Comparison of ENCODE assay signal across 16 cellular contexts in genomic region chr13:113226873-113227272, GRCh38. TPM values are rescaled to one million over a fixed set of nuclear protein-coding genes. Genes with fewer than 3 reads are reported as not detected.
DNase-seq lines count a peak whose midpoint lies in the region; ATAC-seq and TF ChIP-seq lines count a peak whose summit lies in the region.
"Had no signal": no experiment of that assay in that cellular context is flagged by ENCODE, and none has a peak within 500 bp of the region (broad histone marks: within the 10 kb centered on the region; RNA-seq: fewer than 3 reads in every experiment).

No MANE protein-coding gene starts in this region.

- peak overlapping the region; percentile 25 for H3K27ac Mint-ChIP-seq in activated CD8-positive, alpha-beta T cell treated with anti-CD3 and anti-CD28 coated beads, Interleukin-2, amount 10 ng/mL, durations not matched to agents 7 days and 5 days
- H3K27ac Mint-ChIP-seq in activated CD8-positive, alpha-beta T cell treated with anti-CD3 and anti-CD28 coated beads for 36 hours = no peak overlapping the region
- peak overlapping the region; percentile 50 for H3K27ac Mint-ChIP-seq in CD8-positive, alpha-beta T cell
- H3K27ac Mint-ChIP-seq in WTC11 = 0 out of 2 replicates have a peak overlapping the region, but pooled peaks have one; percentile 48

- no peak overlapping the region for H3K18ac ChIP-seq in mesenchymal stem cell (ENCODE audit: low read depth in 1 of 2, low read length in 2 of 2)

- H2AK5ac ChIP-seq in mesenchymal stem cell (ENCODE audit: low read length, severe bottlenecking) = no peak overlapping the region

- H3K79me1 ChIP-seq in mesenchymal stem cell (replicated peaks; ENCODE audit: low read length, poor library complexity, severe bottlenecking) = peaks cover 38% of the 10 kb centered on the region

- no peak overlapping the region for H2BK5ac ChIP-seq in mesenchymal stem cell (ENCODE audit: low read depth, low read length, poor library complexity, severe bottlenecking)

- H3K9me3 ChIP-seq in CD8-positive, alpha-beta T cell (ENCODE audit: low read length) = no peaks in the 10 kb centered on the region
- no peaks in the 10 kb centered on the region for H3K9me3 ChIP-seq in mesenchymal stem cell (ENCODE audit: control insufficient read depth, low read length)
- no peaks in the 10 kb centered on the region for H3K9me3 ChIP-seq in breast epithelium
- no peaks in the 10 kb centered on the region for H3K9me3 ChIP-seq in tibial artery
- H3K9me3 ChIP-seq: A549; BLaER1 treated with 17β-estradiol and CSF1 and Interleukin-3, amounts not matched to agents 10 nM and 100 nM had no signal

- H3K27ac ChIP-seq in CD8-positive, alpha-beta T cell (ENCODE audit: low read depth, low read length) = no peak overlapping the region
- H3K27ac ChIP-seq in mesenchymal stem cell (ENCODE audit: low read length, poor library complexity, severe bottlenecking) = no peak overlapping the region
- no peak overlapping the region for H3K27ac ChIP-seq in breast epithelium
- H3K27ac ChIP-seq in tibial artery = no peak overlapping the region
- H3K27ac ChIP-seq: A549; BLaER1 treated with 17β-estradiol and CSF1 and Interleukin-3, amounts not matched to agents 10 nM and 100 nM had no signal

- H3K14ac ChIP-seq in mesenchymal stem cell (ENCODE audit: low read length in 2 of 2) = no peak overlapping the region

- H2BK120ac ChIP-seq in mesenchymal stem cell (ENCODE audit: low read depth, low read length) = no peak overlapping the region

- no peak overlapping the region for H3K4me3 ChIP-seq in CD8-positive, alpha-beta T cell (ENCODE audit: low read depth, low read length)
- H3K4me3 ChIP-seq in mesenchymal stem cell (ENCODE audit: insufficient read depth in 1 of 2, low read depth in 1 of 2, low read length in 2 of 2) = no peak overlapping the region
- H3K4me3 ChIP-seq in breast epithelium = no peak overlapping the region
- no peak overlapping the region for H3K4me3 ChIP-seq in tibial artery
- H3K4me3 ChIP-seq: A549; BLaER1 treated with 17β-estradiol and CSF1 and Interleukin-3, amounts not matched to agents 10 nM and 100 nM had no signal

- no peak for TF ChIP-seq CTCF in activated CD8-positive, alpha-beta T cell treated with anti-CD3 and anti-CD28 coated beads for 36 hours (IDR thresholded peaks at IDR 0.05)
- no peak for TF ChIP-seq CTCF in CD8-positive, alpha-beta T cell (IDR thresholded peaks at IDR 0.05)
- TF ChIP-seq CTCF in WTC11 (IDR thresholded peaks at IDR 0.05) (no peak), breast epithelium (IDR thresholded peaks at IDR 0.05) (no peak), tibial artery (IDR thresholded peaks at IDR 0.05) (no peak)

- DNase-seq in activated CD8-positive, alpha-beta T cell treated with anti-CD3 and anti-CD28 coated beads, Interleukin-2, amount 10 ng/mL, durations not matched to agents 7 days and 5 days = no peak
- DNase-seq in activated CD8-positive, alpha-beta T cell treated with anti-CD3 and anti-CD28 coated beads for 36 hours = no peak
- DNase-seq in CD8-positive, alpha-beta T cell = no peak
- DNase-seq in WTC11 (ENCODE audit: low spot score) = no peak
- no peak for DNase-seq in mesenchymal stem cell
- DNase-seq in breast epithelium (ENCODE audit: low spot score in 2 of 2) = no peak
- no peak for DNase-seq in SHP77 (lab: John Stamatoyannopoulos, UW)
- DNase-seq in tibial artery = no peak
- DNase-seq: NCI-H1105, NCI-H1694 treated with DMSO at 0.1 percent for 48 hours, NCI-H2107, NCI-H345, NCI-H526 treated with DMSO at 0.1 percent for 48 hours, SIG-M5 had no signal

- no peak overlapping the region for H3K4ac ChIP-seq in mesenchymal stem cell (ENCODE audit: low read depth in 1 of 2, low read length in 2 of 2)

- POLR2A ChIA-PET in activated CD8-positive, alpha-beta T cell treated with anti-CD3 and anti-CD28 coated beads, Interleukin-2, amount 10 ng/mL, durations not matched to agents 7 days and 5 days (lab: Charles Lee) = no interaction called here
- POLR2A ChIA-PET in activated CD8-positive, alpha-beta T cell treated with anti-CD3 and anti-CD28 coated beads for 36 hours (lab: Charles Lee) = interaction anchor here (1.8 to 1.9 kb wide), 2 partner anchors 9 to 17 kb away, joined by 5 to 6 read pairs; partner anchors contain the start of gene CUL4A
- POLR2A ChIA-PET in CD8-positive, alpha-beta T cell (lab: Charles Lee) = no interaction called here
- POLR2A ChIA-PET in WTC11 (lab: Charles Lee) = no interaction called here

- H3K4me2 ChIP-seq in mesenchymal stem cell (ENCODE audit: low read length, poor library complexity, severe bottlenecking) = no peak overlapping the region
- H3K4me2 ChIP-seq: A549; BLaER1 treated with 17β-estradiol and CSF1 and Interleukin-3, amounts not matched to agents 10 nM and 100 nM had no signal

- no peak overlapping the region for H3K9ac ChIP-seq in mesenchymal stem cell (ENCODE audit: low read length)
- H3K9ac ChIP-seq: BLaER1 treated with 17β-estradiol and CSF1 and Interleukin-3, amounts not matched to agents 10 nM and 100 nM had no signal

- H3K4me3 Mint-ChIP-seq in activated CD8-positive, alpha-beta T cell treated with anti-CD3 and anti-CD28 coated beads, Interleukin-2, amount 10 ng/mL, durations not matched to agents 7 days and 5 days = no peak overlapping the region
- H3K4me3 Mint-ChIP-seq in activated CD8-positive, alpha-beta T cell treated with anti-CD3 and anti-CD28 coated beads for 36 hours = no peak overlapping the region
- no peak overlapping the region for H3K4me3 Mint-ChIP-seq in CD8-positive, alpha-beta T cell
- no peak overlapping the region for H3K4me3 Mint-ChIP-seq in WTC11

- no peak overlapping the region for H2BK15ac ChIP-seq in mesenchymal stem cell (ENCODE audit: low read depth, poor library complexity, severe bottlenecking)

- intact Hi-C loops in activated CD8-positive, alpha-beta T cell treated with anti-CD3 and anti-CD28 coated beads for 36 hours (cut with micrococcal nuclease) = no loop called here
- intact Hi-C loops in CD8-positive, alpha-beta T cell (cut with DNase I, micrococcal nuclease) = no loop called here
- intact Hi-C loops in breast epithelium (cut with DNase I; ENCODE audit: low total_unique reads) (no loop called here), tibial artery (cut with DNase I; ENCODE audit: low total_unique reads) (no loop called here)

- no peak overlapping the region for H2AFZ ChIP-seq in mesenchymal stem cell (ENCODE audit: low read depth, low read length)

- no peak for ATAC-seq in activated CD8-positive, alpha-beta T cell treated with anti-CD3 and anti-CD28 coated beads, Interleukin-2, amount 10 ng/mL, durations not matched to agents 7 days and 5 days
- ATAC-seq in activated CD8-positive, alpha-beta T cell treated with anti-CD3 and anti-CD28 coated beads for 36 hours = no peak
- no peak for ATAC-seq in CD8-positive, alpha-beta T cell
- no peak for ATAC-seq in WTC11
- ATAC-seq: A549 had no signal

- 98% methylated on average over 6 of the region's 6 CpGs for WGBS in mesenchymal stem cell

- H3K9me3 Mint-ChIP-seq in activated CD8-positive, alpha-beta T cell treated with anti-CD3 and anti-CD28 coated beads, Interleukin-2, amount 10 ng/mL, durations not matched to agents 7 days and 5 days (ENCODE audit: insufficient read depth) = no peaks in the 10 kb centered on the region
- H3K9me3 Mint-ChIP-seq in activated CD8-positive, alpha-beta T cell treated with anti-CD3 and anti-CD28 coated beads for 36 hours = no peaks in the 10 kb centered on the region
- H3K9me3 Mint-ChIP-seq in CD8-positive, alpha-beta T cell = no peaks in the 10 kb centered on the region
- H3K9me3 Mint-ChIP-seq in WTC11 = no peaks in the 10 kb centered on the region

- TF ChIP-seq POLR2A in breast epithelium (IDR thresholded peaks at IDR 0.05) = no peak

- no peak overlapping the region for H2BK12ac ChIP-seq in mesenchymal stem cell (ENCODE audit: low read length in 2 of 2)

- H3K27me3 ChIP-seq in CD8-positive, alpha-beta T cell (ENCODE audit: insufficient read depth, low read length) = no peaks in the 10 kb centered on the region
- H3K27me3 ChIP-seq in mesenchymal stem cell (ENCODE audit: control insufficient read depth in 1 of 2, insufficient read depth in 1 of 2, low read length in 2 of 2) (no peaks in the 10 kb centered on the region), breast epithelium (no peaks in the 10 kb centered on the region), tibial artery (no peaks in the 10 kb centered on the region)
- H3K27me3 ChIP-seq: BLaER1 treated with 17β-estradiol and CSF1 and Interleukin-3, amounts not matched to agents 10 nM and 100 nM had no signal

- peaks cover 48% of the 10 kb centered on the region for H3K36me3 ChIP-seq in CD8-positive, alpha-beta T cell (ENCODE audit: insufficient read depth, low read length)
- peaks cover 68 to 91% of the 10 kb centered on the region in 2 experiments for H3K36me3 ChIP-seq in mesenchymal stem cell (ENCODE audit: control insufficient read depth in 1 of 2, insufficient read depth in 2 of 2, low read depth in 1 of 2, low read length in 2 of 2)
- H3K36me3 ChIP-seq in breast epithelium = peaks cover 6% of the 10 kb centered on the region
- peaks cover 52 to 94% (median 77%) of the 10 kb centered on the region in 3 donors for H3K36me3 ChIP-seq in tibial artery

- peak overlapping the region in 1 of 2 experiments; percentile 42 for H3K23ac ChIP-seq in mesenchymal stem cell (ENCODE audit: low read length in 2 of 2)

- no peaks in the 10 kb centered on the region for H3K27me3 Mint-ChIP-seq in activated CD8-positive, alpha-beta T cell treated with anti-CD3 and anti-CD28 coated beads, Interleukin-2, amount 10 ng/mL, durations not matched to agents 7 days and 5 days (ENCODE audit: low read depth)
- H3K27me3 Mint-ChIP-seq in activated CD8-positive, alpha-beta T cell treated with anti-CD3 and anti-CD28 coated beads for 36 hours = no peaks in the 10 kb centered on the region
- H3K27me3 Mint-ChIP-seq in CD8-positive, alpha-beta T cell (ENCODE audit: low read depth) = no peaks in the 10 kb centered on the region
- no peaks in the 10 kb centered on the region for H3K27me3 Mint-ChIP-seq in WTC11 (ENCODE audit: low read depth)

- no peaks in the 10 kb centered on the region for H3K4me1 ChIP-seq in CD8-positive, alpha-beta T cell (ENCODE audit: insufficient read depth, low read length)
- H3K4me1 ChIP-seq in mesenchymal stem cell (ENCODE audit: control insufficient read depth, insufficient read depth, low read depth, low read length) (peaks cover 11% of the 10 kb centered on the region), breast epithelium (no peaks in the 10 kb centered on the region), tibial artery (no peaks in the 10 kb centered on the region)
- H3K4me1 ChIP-seq: A549; BLaER1 treated with 17β-estradiol and CSF1 and Interleukin-3, amounts not matched to agents 10 nM and 100 nM had no signal

- no peak overlapping the region for H4K8ac ChIP-seq in mesenchymal stem cell (ENCODE audit: low read length)

- CTCF ChIA-PET in activated CD8-positive, alpha-beta T cell treated with anti-CD3 and anti-CD28 coated beads, Interleukin-2, amount 10 ng/mL, durations not matched to agents 7 days and 5 days (lab: Charles Lee) = interaction anchor here (1.5 kb wide), 1 partner anchor 71 kb away, joined by 4 read pairs; the partner anchor contains the start of gene LAMP1
- CTCF ChIA-PET in activated CD8-positive, alpha-beta T cell treated with anti-CD3 and anti-CD28 coated beads for 36 hours (lab: Charles Lee) = no interaction called here
- CTCF ChIA-PET in CD8-positive, alpha-beta T cell (lab: Charles Lee) = no interaction called here
- CTCF ChIA-PET in WTC11 (lab: Charles Lee) = interaction anchor here (1.6 kb wide), 1 partner anchor 137 kb away, joined by 3 read pairs; no protein-coding TSS in a partner anchor

- H4K91ac ChIP-seq in mesenchymal stem cell (ENCODE audit: low read length) = peak overlapping the region; percentile 49

- peaks cover 48% of the 10 kb centered on the region for H3K36me3 Mint-ChIP-seq in activated CD8-positive, alpha-beta T cell treated with anti-CD3 and anti-CD28 coated beads, Interleukin-2, amount 10 ng/mL, durations not matched to agents 7 days and 5 days (ENCODE audit: low read depth)
- peaks cover 43% of the 10 kb centered on the region for H3K36me3 Mint-ChIP-seq in activated CD8-positive, alpha-beta T cell treated with anti-CD3 and anti-CD28 coated beads for 36 hours (ENCODE audit: low read depth)
- H3K36me3 Mint-ChIP-seq in CD8-positive, alpha-beta T cell = peaks cover 87% of the 10 kb centered on the region
- H3K36me3 Mint-ChIP-seq in WTC11 = peaks cover 76% of the 10 kb centered on the region

- H3K4me1 Mint-ChIP-seq in activated CD8-positive, alpha-beta T cell treated with anti-CD3 and anti-CD28 coated beads, Interleukin-2, amount 10 ng/mL, durations not matched to agents 7 days and 5 days (ENCODE audit: low read depth) = peaks cover 8% of the 10 kb centered on the region
- H3K4me1 Mint-ChIP-seq in activated CD8-positive, alpha-beta T cell treated with anti-CD3 and anti-CD28 coated beads for 36 hours (ENCODE audit: low read depth) = peaks cover 10% of the 10 kb centered on the region
- peaks cover 8% of the 10 kb centered on the region for H3K4me1 Mint-ChIP-seq in CD8-positive, alpha-beta T cell (ENCODE audit: low read depth)
- H3K4me1 Mint-ChIP-seq in WTC11 = no peaks in the 10 kb centered on the region

RNA-seq across cellular contexts. Expression of gene CUL4A, which starts 17.5 kb away (rescaled TPM):
- total RNA-seq in activated CD8-positive, alpha-beta T cell treated with anti-CD3 and anti-CD28 coated beads, Interleukin-2, amount 10 ng/mL, durations not matched to agents 7 days and 5 days = 10 to 100 TPM; 65.9 to 70.5 TPM
- 10 to 100 TPM; 81.5 to 81.7 TPM for total RNA-seq in activated CD8-positive, alpha-beta T cell treated with anti-CD3 and anti-CD28 coated beads for 36 hours
- 10 to 100 TPM; 53.8 to 58.7 TPM for total RNA-seq in CD8-positive, alpha-beta T cell
- total RNA-seq in WTC11 (2021) = 97.4 to 100 TPM (median 99.9 TPM) in 3 replicates
- polyA plus RNA-seq in mesenchymal stem cell (2013, experiment 1 of 2) = 45.5 TPM
- polyA plus RNA-seq in mesenchymal stem cell (2013, experiment 2 of 2) = 45.2 TPM
- 100 to 1,000 TPM; 108 to 145 (median 142) TPM for total RNA-seq in breast epithelium

RNA-seq across cellular contexts. Expression of gene PCID2, which starts 18.4 kb away (rescaled TPM):
- 10 to 100 TPM; 49.3 to 52.4 TPM for total RNA-seq in activated CD8-positive, alpha-beta T cell treated with anti-CD3 and anti-CD28 coated beads, Interleukin-2, amount 10 ng/mL, durations not matched to agents 7 days and 5 days
- 10 to 100 TPM; 75.8 to 79.0 TPM for total RNA-seq in activated CD8-positive, alpha-beta T cell treated with anti-CD3 and anti-CD28 coated beads for 36 hours
- 10 to 100 TPM; 30.5 to 34.1 TPM for total RNA-seq in CD8-positive, alpha-beta T cell
- total RNA-seq in WTC11 (2021) (64.9 to 69.4 TPM (median 68.5 TPM) in 3 replicates), breast epithelium (10 to 100 TPM; 50.2 to 79.2 (median 76.7) TPM)
- 32.8 TPM for polyA plus RNA-seq in mesenchymal stem cell (2013, experiment 1 of 2)
- polyA plus RNA-seq in mesenchymal stem cell (2013, experiment 2 of 2) = 32.5 TPM

Comparison
In these comparisons a context has a peak if more than half of its experiments do, and no peak if none do; other contexts are left out.
1. CTCF ChIA-PET loops: an anchor here in activated CD8-positive, alpha-beta T cell treated with anti-CD3 and anti-CD28 coated beads, Interleukin-2, amount 10 ng/mL, durations not matched to agents 7 days and 5 days (1.5 kb wide) and WTC11 (1.6 kb wide); none called in activated CD8-positive, alpha-beta T cell treated with anti-CD3 and anti-CD28 coated beads for 36 hours and CD8-positive, alpha-beta T cell.